Comparison of ENCODE assay signal across 8 cellular contexts in the genomic region with DNA sequence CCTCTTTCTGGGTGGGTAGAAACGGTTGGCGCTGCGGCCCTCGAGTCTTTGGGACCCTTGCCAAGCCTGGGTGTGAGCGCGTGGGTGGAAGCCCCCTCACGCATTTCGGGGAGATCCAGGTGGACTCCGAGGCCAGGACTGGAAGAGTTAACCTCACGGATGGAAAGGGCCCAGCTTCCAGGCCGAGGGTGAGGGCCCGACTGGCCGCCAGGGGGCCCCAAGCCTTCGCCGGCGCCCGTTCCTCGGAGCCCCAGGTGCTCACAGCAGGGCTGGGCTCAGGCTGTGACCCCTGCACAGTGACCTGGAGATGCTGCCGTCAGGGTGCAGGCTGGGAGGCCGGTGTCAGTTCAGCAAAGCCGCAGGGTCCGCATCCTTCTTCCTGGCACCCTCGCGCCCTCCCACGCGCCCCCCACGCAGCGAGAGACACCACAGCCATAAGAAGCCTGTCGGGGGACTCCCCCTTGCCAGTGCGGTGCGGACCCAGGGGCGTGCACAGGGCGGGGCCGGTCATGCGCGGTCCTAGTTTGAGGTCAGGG. TPM values are rescaled to one million over a fixed set of nuclear protein-coding genes. Genes with fewer than 3 reads are reported as not detected.
DNase-seq lines count a peak whose midpoint lies in the region; ATAC-seq and TF ChIP-seq lines count a peak whose summit lies in the region.

No MANE protein-coding gene starts in this region.

- H2BK120ac ChIP-seq in trophoblast cell (ENCODE audit: insufficient read depth, low read length, poor library complexity): no peak overlapping the region

- H3K14ac ChIP-seq in trophoblast cell (ENCODE audit: low read length): no peak overlapping the region

- TF ChIP-seq CTCF in RWPE2 (IDR thresholded peaks at IDR 0.05; ENCODE audit: poor library complexity, severe bottlenecking): peak; percentile 77
- TF ChIP-seq CTCF in tibial artery (IDR thresholded peaks at IDR 0.05): peak; percentile 72 to 80

- H4K91ac ChIP-seq in trophoblast cell (ENCODE audit: low read depth, low read length): no peak overlapping the region

- no CpG with 5 or more reads among the region's 36 CpGs for WGBS in trophoblast cell (ENCODE audit: extremely low coverage, insufficient coverage, insufficient read length)

- no peak overlapping the region for H3K4ac ChIP-seq in trophoblast cell (ENCODE audit: low read depth, low read length)

- H3K27me3 ChIP-seq in RWPE2 (ENCODE audit: insufficient read depth, poor library complexity, severe bottlenecking): peaks cover 14% of the 10 kb centered on the region
- H3K27me3 ChIP-seq in trophoblast cell (ENCODE audit: insufficient read depth, low read length): no peaks in the 10 kb centered on the region
- H3K27me3 ChIP-seq in tibial artery: peaks cover 0 to 9% of the 10 kb centered on the region in 2 donors

- ATAC-seq in GM19351 (IDR thresholded peaks at IDR 0.05; ENCODE audit: unreplicated experiment): peak; percentile 91
- ATAC-seq in HG03565 (IDR thresholded peaks at IDR 0.05; ENCODE audit: unreplicated experiment): peak; percentile 71
- ATAC-seq in RWPE2 (ENCODE audit: low read depth): peak; percentile 91

- no peaks in the 10 kb centered on the region for H3K4me1 ChIP-seq in RWPE2 (ENCODE audit: insufficient read depth, poor library complexity, severe bottlenecking)
- peaks cover 0 to 2% of the 10 kb centered on the region in 2 experiments for H3K4me1 ChIP-seq in trophoblast cell (ENCODE audit: control insufficient read depth in 1 of 2, insufficient read depth in 2 of 2, low read length in 2 of 2)
- H3K4me1 ChIP-seq in tibial artery: peaks cover 0 to 18% (median 7%) of the 10 kb centered on the region in 4 donors

- no peak overlapping the region for H4K8ac ChIP-seq in trophoblast cell (ENCODE audit: low read depth, low read length)

- no peak overlapping the region for H2BK5ac ChIP-seq in trophoblast cell (ENCODE audit: low read depth, low read length, poor library complexity)

- no peak overlapping the region for H2AK5ac ChIP-seq in trophoblast cell (ENCODE audit: low read length)

- intact Hi-C loops in head of caudate nucleus (cut with DNase I) (no loop called here), tibial artery (cut with DNase I; ENCODE audit: low total_unique reads) (no loop called here)

- peak overlapping the region; percentile 76 for H3K4me2 ChIP-seq in trophoblast cell (ENCODE audit: low read length)

- peak overlapping the region; percentile 58 for H2AFZ ChIP-seq in trophoblast cell (ENCODE audit: insufficient read depth, low read length, poor library complexity)

- H3K9ac ChIP-seq in trophoblast cell (ENCODE audit: low read length): no peak overlapping the region

- H3K36me3 ChIP-seq in RWPE2 (ENCODE audit: low read depth) (no peaks in the 10 kb centered on the region), trophoblast cell (ENCODE audit: control insufficient read depth in 1 of 2, insufficient read depth in 2 of 2, low read length in 2 of 2) (no peaks in the 10 kb centered on the region), tibial artery (no peaks in the 10 kb centered on the region)

- no peak overlapping the region for H3K23ac ChIP-seq in trophoblast cell (ENCODE audit: low read length)

- no peaks in the 10 kb centered on the region for H3K79me1 ChIP-seq in trophoblast cell (ENCODE audit: low read length)

- H3K4me3 ChIP-seq in RWPE2 (ENCODE audit: severe bottlenecking) (peak overlapping the region; percentile 40), trophoblast cell (ENCODE audit: low read depth, low read length) (peak overlapping the region; percentile 51), tibial artery (peak overlapping the region; percentile 42 to 56)

- no peaks in the 10 kb centered on the region for H3K79me2 ChIP-seq in trophoblast cell (ENCODE audit: control insufficient read depth, insufficient read depth, low read length, poor library complexity)

- H3K27ac ChIP-seq in RWPE2 (ENCODE audit: poor library complexity, severe bottlenecking): peak overlapping the region; percentile 36
- no peak overlapping the region for H3K27ac ChIP-seq in trophoblast cell (ENCODE audit: low read depth, low read length)
- H3K27ac ChIP-seq in tibial artery: peak overlapping the region in 1 of 2 donors; percentile 50

- no peak overlapping the region for H4K12ac ChIP-seq in trophoblast cell (ENCODE audit: low read depth, low read length)

- H3K18ac ChIP-seq in trophoblast cell (ENCODE audit: low read length): no peak overlapping the region

- DNase-seq in AML-193 (lab: John Stamatoyannopoulos, UW) (peak; percentile 34 to 40), RWPE2 (ENCODE audit: low spot score) (no peak), head of caudate nucleus (peak; percentile 74 to 93 (median 85)), trophoblast cell (peak in 1 of 2 donors; percentile 40), tibial artery (peak; percentile 67 to 85)
- peak; percentile 90 for DNase-seq in activated naive CD4-positive, alpha-beta T cell treated with anti-CD3 and anti-CD28 coated beads, Interleukin-2, amount 50 U/mL, for 16 hours

- H3K9me3 ChIP-seq in RWPE2 (ENCODE audit: severe bottlenecking) (no peaks in the 10 kb centered on the region), trophoblast cell (ENCODE audit: insufficient read depth, low read depth, low read length) (peaks cover 23% of the 10 kb centered on the region), tibial artery (no peaks in the 10 kb centered on the region)

- H2BK12ac ChIP-seq in trophoblast cell (ENCODE audit: low read length): no peak overlapping the region

RNA-seq across cellular contexts. Expression of a gene that starts 34.2 kb away (rescaled TPM):
- polyA plus RNA-seq in trophoblast cell (2013): 0.75 and 0.83 TPM in 2 replicates

RNA-seq across cellular contexts. Expression of a gene that starts 57.8 kb away (rescaled TPM):
- polyA plus RNA-seq in trophoblast cell (2013): 0.01 and 0.03 TPM in 2 replicates
